In the genomic region with DNA sequence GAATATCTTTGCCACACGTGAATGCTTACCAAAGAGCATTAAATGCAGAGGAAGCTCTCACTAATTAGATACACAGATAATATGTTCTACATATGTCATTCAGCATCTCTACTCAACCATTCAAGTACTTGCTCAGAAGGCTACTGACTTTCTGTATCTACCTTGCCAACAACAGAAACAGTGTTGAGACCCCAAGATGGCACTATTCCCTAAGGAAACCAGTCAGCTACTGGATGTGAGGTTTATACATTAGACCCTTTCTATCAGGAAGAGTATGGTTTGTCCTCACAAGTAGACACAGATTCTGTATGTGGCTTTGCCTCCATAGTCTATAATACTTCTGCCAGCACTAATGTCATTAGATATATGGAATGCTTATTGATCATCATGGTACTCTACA, we compare ENCODE assay signal across 13 cellular contexts.
DNase-seq lines count a peak whose midpoint lies in the region; ATAC-seq and TF ChIP-seq lines count a peak whose summit lies in the region.
"Had no signal": no experiment of that assay in that cellular context is flagged by ENCODE, and none has a peak within 500 bp of the region (broad histone marks: within the 10 kb centered on the region; RNA-seq: fewer than 3 reads in every experiment).

No MANE protein-coding gene starts in this region.

- no peak for ATAC-seq in gastrocnemius medialis
- ATAC-seq: effector memory CD8-positive, alpha-beta T cell; T-cell had no signal

- in situ Hi-C loops in astrocyte of the cerebellum (cut with HindIII; ENCODE audit: low sequenced_read_pairs) (no loop called here), gastrocnemius medialis (cut with MboI; ENCODE audit: low sequenced_read_pairs in 4 of 4) (no loop called here)

- TF ChIP-seq CTCF in astrocyte of the cerebellum (IDR thresholded peaks at IDR 0.05; ENCODE audit: low read depth, low read length, missing control alignments) (no peak), gastrocnemius medialis (IDR thresholded peaks at IDR 0.05 in 4 of 5, conservative IDR thresholded peaks at IDR 0.05 in 1 of 5) (no peak)

- H3K36me3 ChIP-seq in gastrocnemius medialis = no peaks in the 10 kb centered on the region

- no peaks in the 10 kb centered on the region for H3K27me3 ChIP-seq in gastrocnemius medialis

- peak; percentile 4 for DNase-seq in ELR (ENCODE audit: low read depth)
- peak; percentile 1 for DNase-seq in MV-4-11 (lab: John Stamatoyannopoulos, UW)
- DNase-seq in astrocyte of the cerebellum (ENCODE audit: low read depth) = peak; percentile 20
- DNase-seq in myocyte (ENCODE audit: low read depth) = peak; percentile 46
- DNase-seq in GDM1 (lab: John Stamatoyannopoulos, UW) = no peak
- no peak for DNase-seq in NCI-H82 treated with DMSO at 0.1 percent for 48 hours (lab: John Stamatoyannopoulos, UW; ENCODE audit: unreplicated experiment)
- no peak for DNase-seq in gastrocnemius medialis
- DNase-seq: activated CD4-positive, alpha-beta T cell treated with anti-CD3 and anti-CD28 coated beads, Interleukin-2, amount 50 U/mL, for 4 hours; activated gamma-delta T cell treated with Interleukin-2 at 50 U/mL for 16 hours; DMS79 treated with DMSO at 0.1 percent for 48 hours; effector memory CD8-positive, alpha-beta T cell; NCI-H526 treated with DMSO at 0.1 percent for 48 hours; T-cell had no signal

- no peaks in the 10 kb centered on the region for H3K9me3 ChIP-seq in gastrocnemius medialis

- intact Hi-C loops in gastrocnemius medialis (cut with DNase I; ENCODE audit: low total_unique reads) = no loop called here

- H3K4me3 ChIP-seq in astrocyte of the cerebellum (ENCODE audit: low read depth, low read length) (no peak overlapping the region), gastrocnemius medialis (no peak overlapping the region)

- no peak overlapping the region for H3K27ac ChIP-seq in gastrocnemius medialis

- no peak for TF ChIP-seq POLR2A in gastrocnemius medialis (IDR thresholded peaks at IDR 0.05)

- no peaks in the 10 kb centered on the region for H3K4me1 ChIP-seq in gastrocnemius medialis

Comparison
In these comparisons a context has a peak if more than half of its experiments do, and no peak if none do; other contexts are left out.
1. DNase-seq: peak in ELR (single experiment), MV-4-11 (single experiment), astrocyte of the cerebellum (single experiment) and myocyte (single experiment); none in GDM1 (single experiment), NCI-H82 treated with DMSO at 0.1 percent for 48 hours (single experiment) and gastrocnemius medialis (0 of 2).